1 cellular context compared by ENCODE assay signal in genomic region chr11:124270886-124271285, GRCh38.
TF ChIP-seq lines count a peak whose summit lies in the region.

No MANE protein-coding gene starts in this region.

TF ChIP-seq in K562, 482 proteins besides CTCF, POLR2A, EP300 and RAD21:
- TF ChIP-seq MAFG (tag; conservative IDR thresholded peaks at IDR 0.05) (peak; percentile 36; the same call in 1 of the 2 replicates), NFE2 (IDR thresholded peaks at IDR 0.05; ENCODE audit: low read depth) (peak; percentile 76), VEZF1 (CRISPR knock-in tag; IDR thresholded peaks at IDR 0.05) (0 out of 2 replicates have a peak, but pooled peaks have one; percentile 20), C11orf30 (IDR thresholded peaks at IDR 0.05; ENCODE audit: low read depth) (peak; percentile 41; the same call in 1 of the 2 replicates), MAFF (IDR thresholded peaks at IDR 0.05; ENCODE audit: low read length) (peak; percentile 14; the same call in 1 of the 2 replicates), FOSL1 (tag; conservative IDR thresholded peaks at IDR 0.05) (peak; percentile 50)
